In genomic region chr3:38004415-38005075, GRCh38 we compare ENCODE assay signal across 8 cellular contexts. TPM values are rescaled to one million over a fixed set of nuclear protein-coding genes. Genes with fewer than 3 reads are reported as not detected.
DNase-seq lines count a peak whose midpoint lies in the region; ATAC-seq and TF ChIP-seq lines count a peak whose summit lies in the region.

No MANE protein-coding gene starts in this region.

- H3K27ac Mint-ChIP-seq in naive B cell: peak overlapping the region in 2 of 6 donors; percentile 24 to 80

- peak; percentile 5 for DNase-seq in GF-D8 (lab: John Stamatoyannopoulos, UW)
- peak; percentile 60 for DNase-seq in NCI-H69 (lab: John Stamatoyannopoulos, UW)
- DNase-seq in activated T-cell treated with anti-CD3 and anti-CD28 coated beads, Interleukin-2, amount 50 U/mL, for 1 hour: peak; percentile 60
- no peak for DNase-seq in esophagus squamous epithelium (lab: John Stamatoyannopoulos, UW)
- DNase-seq in naive B cell: no peak
- DNase-seq in tibial artery: peak; percentile 78 to 83

- H3K36me3 Mint-ChIP-seq in naive B cell: no peaks in the 10 kb centered on the region

- peak; percentile 35 for ATAC-seq in HG02610 (IDR thresholded peaks at IDR 0.05; ENCODE audit: unreplicated experiment)
- ATAC-seq in naive B cell (ENCODE audit: low read depth in 2 of 2): peak; percentile 68 to 69
- ATAC-seq in GM19455 (IDR thresholded peaks at IDR 0.05; ENCODE audit: unreplicated experiment): no peak

- no peak overlapping the region for H3K4me3 Mint-ChIP-seq in naive B cell

- 38 to 58% methylated on average over 5 to 7 of the region's 14 CpGs for WGBS in esophagus squamous epithelium, 2 donors

- H3K27ac ChIP-seq in esophagus squamous epithelium (peak overlapping the region in 2 of 4 donors; percentile 55 to 66), tibial artery (no peak overlapping the region)

- H3K36me3 ChIP-seq in esophagus squamous epithelium (peaks cover 5 to 75% (median 5%) of the 10 kb centered on the region in 3 donors), tibial artery (peaks cover 11 to 54% (median 36%) of the 10 kb centered on the region in 3 donors)

- TF ChIP-seq POLR2A in esophagus squamous epithelium (IDR thresholded peaks at IDR 0.05): no peak

- peak in 5 of 6 experiments; percentile 44 to 79 (median 67) for TF ChIP-seq CTCF in esophagus squamous epithelium (IDR thresholded peaks at IDR 0.05)
- TF ChIP-seq CTCF in tibial artery (IDR thresholded peaks at IDR 0.05): peak; percentile 55 to 60

- intact Hi-C loops in esophagus squamous epithelium (cut with DNase I): no loop called here
- intact Hi-C loops in tibial artery (cut with DNase I; ENCODE audit: low total_unique reads): loop anchor here (5.0 to 10.0 kb wide), 3 partner anchors 33 to 160 kb away; partner anchors contain the start of genes DLEC1 and OXSR1

- H3K4me1 ChIP-seq in esophagus squamous epithelium (peaks cover 5 to 31% (median 9%) of the 10 kb centered on the region in 3 donors), tibial artery (peaks cover 0 to 19% (median 0%) of the 10 kb centered on the region in 4 donors)

- peaks cover 11 to 28% (median 13%) of the 10 kb centered on the region in 3 donors for H3K4me1 Mint-ChIP-seq in naive B cell

- H3K27me3 ChIP-seq in esophagus squamous epithelium: no peaks in the 10 kb centered on the region
- no peaks in the 10 kb centered on the region for H3K27me3 ChIP-seq in tibial artery

- no peak overlapping the region for H3K4me3 ChIP-seq in esophagus squamous epithelium
- H3K4me3 ChIP-seq in tibial artery: no peak overlapping the region

- H3K9me3 ChIP-seq in esophagus squamous epithelium (no peaks in the 10 kb centered on the region), tibial artery (no peaks in the 10 kb centered on the region)

- no peaks in the 10 kb centered on the region for H3K27me3 Mint-ChIP-seq in naive B cell

- H3K9me3 Mint-ChIP-seq in naive B cell: no peaks in the 10 kb centered on the region

RNA-seq across cellular contexts. Expression of gene VILL, which starts 14.0 kb away (rescaled TPM):
- total RNA-seq in esophagus squamous epithelium: 10 to 100 TPM in 1 of 4 donors, 1 to 10 TPM in 3; 5.5 to 13.0 (median 6.1) TPM
- 10 to 100 TPM in 4 of 6 donors, 1 to 10 TPM in 2; 8.4 to 17.8 (median 11.8) TPM for polyA plus RNA-seq in naive B cell (ENCODE audit: low read depth in 6 of 6)

RNA-seq across cellular contexts. Expression of gene PLCD1, which starts 24.9 kb away (rescaled TPM):
- 10 to 100 TPM; 24.2 to 37.9 (median 35.0) TPM for total RNA-seq in esophagus squamous epithelium
- polyA plus RNA-seq in naive B cell (ENCODE audit: low read depth in 6 of 6): 1 to 10 TPM in 5 of 6 donors, not detected in 1; 1.9 to 4.1 (median 2.6) TPM

RNA-seq across cellular contexts. Expression of gene DLEC1, which starts 34.5 kb away (rescaled TPM):
- total RNA-seq in esophagus squamous epithelium: under 1 TPM in 1 of 4 donors, not detected in 3; 0.19 TPM
- under 1 TPM in 4 of 6 donors, not detected in 2; 0.09 to 0.50 (median 0.30) TPM for polyA plus RNA-seq in naive B cell (ENCODE audit: low read depth in 6 of 6)

Comparison
In these comparisons a context has a peak if more than half of its experiments do, and no peak if none do; other contexts are left out.
1. DNase-seq: peak in GF-D8 (single experiment), NCI-H69 (single experiment), activated T-cell treated with anti-CD3 and anti-CD28 coated beads, Interleukin-2, amount 50 U/mL, for 1 hour (single experiment) and tibial artery (2 of 2); none in esophagus squamous epithelium (single experiment) and naive B cell (single experiment).